Comparison of ENCODE assay signal across 8 cellular contexts in the genomic region with DNA sequence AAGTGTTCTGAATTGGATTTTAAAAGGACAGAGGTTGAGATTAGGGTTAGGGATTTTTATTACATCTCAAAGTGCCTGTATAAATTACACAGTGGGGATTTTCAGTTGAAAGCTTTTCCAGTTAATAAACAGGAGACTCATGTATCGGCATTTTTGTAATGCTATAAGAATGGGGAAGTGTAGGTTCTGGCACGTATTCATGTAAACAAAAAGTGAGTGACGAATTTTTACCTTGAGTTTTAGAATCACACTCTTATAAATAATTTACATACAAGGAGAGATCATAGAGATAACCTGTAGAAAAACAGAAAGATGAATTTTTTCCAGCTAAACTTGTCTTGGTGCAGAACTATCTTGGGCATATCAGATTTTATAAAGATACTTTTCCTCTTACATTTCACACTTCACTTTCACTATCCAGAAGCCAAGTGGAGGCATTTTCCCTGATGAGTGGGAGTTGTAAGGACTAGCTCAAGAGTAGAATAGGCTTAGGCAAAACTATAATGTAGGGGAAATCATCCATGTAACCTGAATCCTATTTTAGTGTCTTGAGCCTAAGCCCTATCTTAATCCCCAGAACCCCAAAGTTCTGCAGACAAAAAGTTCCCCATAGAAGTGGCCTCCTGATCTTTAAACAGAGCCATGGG. TPM values are rescaled to one million over a fixed set of nuclear protein-coding genes. Genes with fewer than 3 reads are reported as not detected.
A peak's percentile ranks its signal among the peaks of the same experiment; 100 is the strongest.
DNase-seq lines count a peak whose midpoint lies in the region; ATAC-seq and TF ChIP-seq lines count a peak whose summit lies in the region.

No MANE protein-coding gene starts in this region.

- H3K4me3 Mint-ChIP-seq in MCF 10A (ENCODE audit: unreplicated experiment) (peak overlapping the region; percentile 24), nephron (no peak overlapping the region)

- DNase-seq in ELR (ENCODE audit: low read depth) (peak; percentile 89), M059J (ENCODE audit: low read depth) (peak; percentile 76), MCF 10A (ENCODE audit: unreplicated experiment) (peak; percentile 51), hippocampal formation (lab: John Stamatoyannopoulos, UW) (no peak), pons (ENCODE audit: low spot score) (no peak), heart left ventricle (no peak)

- H3K9me3 ChIP-seq in heart left ventricle, result no peaks in the 10 kb centered on the region

- H3K4me1 Mint-ChIP-seq in MCF 10A (ENCODE audit: insufficient read depth, unreplicated experiment), result peaks cover 27% of the 10 kb centered on the region
- H3K4me1 Mint-ChIP-seq in nephron, result peaks cover 25% of the 10 kb centered on the region

- H3K27me3 Mint-ChIP-seq in MCF 10A (ENCODE audit: insufficient read depth, unreplicated experiment) (no peaks in the 10 kb centered on the region), nephron (ENCODE audit: low read depth) (no peaks in the 10 kb centered on the region)

- no peak overlapping the region for H3K4me3 ChIP-seq in heart left ventricle

- BruUV-seq in MCF 10A (replicated peaks; lab: Mats Ljungman, UMichigan), result no TSS peak

- H3K36me3 ChIP-seq in heart left ventricle, result no peaks in the 10 kb centered on the region

- CTCF ChIA-PET in MCF 10A (lab: Yijun Ruan, JAX), result interaction anchor here (0.6 to 1.2 kb wide), 6 partner anchors 21 to 419 kb away, joined by 3 to 7 read pairs (median 3); no protein-coding TSS in a partner anchor

- peaks cover 0 to 41% (median 2%) of the 10 kb centered on the region in 12 donors for H3K4me1 ChIP-seq in heart left ventricle

- ATAC-seq in heart left ventricle, result no peak
- ATAC-seq in HG03108 (IDR thresholded peaks at IDR 0.05; ENCODE audit: unreplicated experiment), result no peak

- no peaks in the 10 kb centered on the region for H3K27me3 ChIP-seq in heart left ventricle

- no peak overlapping the region for H3K27ac ChIP-seq in heart left ventricle

- intact Hi-C loops in MCF 10A (cut with micrococcal nuclease) (no loop called here), heart left ventricle (cut with DNase I) (no loop called here)

- H3K36me3 Mint-ChIP-seq in MCF 10A (ENCODE audit: insufficient read depth, unreplicated experiment), result no peaks in the 10 kb centered on the region
- no peaks in the 10 kb centered on the region for H3K36me3 Mint-ChIP-seq in nephron (ENCODE audit: low read depth)

- POLR2A ChIA-PET in MCF 10A (lab: Yijun Ruan, JAX), result interaction anchor here (0.5 to 4.2 kb wide), 7 partner anchors 17 to 354 kb away, joined by 3 to 27 read pairs (median 3); a partner anchor contains a TSS

- WGBS in heart left ventricle, 4 donors, result 63 to 71% (median 69%) methylated on average over 3 of the region's 3 CpGs

- no peak for TF ChIP-seq POLR2A in heart left ventricle (IDR thresholded peaks at IDR 0.05)

- H3K9me3 Mint-ChIP-seq in MCF 10A (ENCODE audit: unreplicated experiment), result no peaks in the 10 kb centered on the region
- no peaks in the 10 kb centered on the region for H3K9me3 Mint-ChIP-seq in nephron

- no peak for TF ChIP-seq CTCF in MCF 10A (IDR thresholded peaks at IDR 0.05; ENCODE audit: unreplicated experiment)
- TF ChIP-seq CTCF in nephron (IDR thresholded peaks at IDR 0.05; ENCODE audit: unreplicated experiment in 3 of 3), result no peak
- TF ChIP-seq CTCF in heart left ventricle (IDR thresholded peaks at IDR 0.05), result no peak

- peak overlapping the region; percentile 69 for H3K27ac Mint-ChIP-seq in MCF 10A (ENCODE audit: low read depth, unreplicated experiment)
- H3K27ac Mint-ChIP-seq in nephron, result peak overlapping the region in 2 of 3 experiments; percentile 14 to 24

RNA-seq across cellular contexts. Expression of a gene that starts 42.0 kb away (rescaled TPM):
- 184 and 189 TPM in 2 replicates for total RNA-seq in M059J (2014; rRNA removed; shearing (Covaris generic))
- total RNA-seq in MCF 10A (2022) (28.5 and 31.5 TPM in 2 replicates), heart left ventricle (10 to 100 TPM; 34.4 to 80.6 (median 45.2) TPM)
- 10 to 100 TPM; 27.7 to 29.3 TPM for polyA plus RNA-seq in heart left ventricle

Comparison
In these comparisons a context has a peak if more than half of its experiments do, and no peak if none do; other contexts are left out.
1. DNase-seq: peak in ELR (single experiment), M059J (single experiment) and MCF 10A (single experiment); none in hippocampal formation (0 of 2), pons (single experiment) and heart left ventricle (0 of 5).